ENCODE assay signal across 18 cellular contexts in genomic region chr11:88594274-88594950, GRCh38.
DNase-seq lines count a peak whose midpoint lies in the region; ATAC-seq, FAIRE-seq and TF ChIP-seq lines count a peak whose summit lies in the region.
"Had no signal": no experiment of that assay in that cellular context is flagged by ENCODE, and none has a peak within 500 bp of the region (broad histone marks: within the 10 kb centered on the region; RNA-seq: fewer than 3 reads in every experiment).

No MANE protein-coding gene starts in this region.

- 9% methylated on average over 2 of the region's 2 CpGs for WGBS in HepG2 (ENCODE audit: low lambda C conversion rate)
- 56% methylated on average over 2 of the region's 2 CpGs for WGBS in right lobe of liver (ENCODE audit: insufficient coverage, low coverage, low lambda C conversion rate, missing lambda C conversion rate)

- intact Hi-C loops in HepG2 (cut with micrococcal nuclease; ENCODE audit: unreplicated experiment) (no loop called here), right lobe of liver (cut with DNase I) (no loop called here)

- TF ChIP-seq EP300 in HepG2 (IDR thresholded peaks at IDR 0.05; ENCODE audit: low read depth in 2 of 2, low read length in 2 of 2) (no peak), HepG2 (CRISPR knock-in tag; IDR thresholded peaks at IDR 0.05; ENCODE audit: borderline replicate concordance) (no peak)

- POLR2A ChIA-PET in HepG2 (lab: Yijun Ruan, JAX), result no interaction called here

- H3K4me1 ChIP-seq in HepG2 (ENCODE audit: insufficient read depth, low read length), result no peaks in the 10 kb centered on the region
- H3K4me1 ChIP-seq in right lobe of liver, result no peaks in the 10 kb centered on the region
- H3K4me1 ChIP-seq: BLaER1 treated with 17β-estradiol and CSF1 and Interleukin-3, amounts not matched to agents 10 nM and 100 nM had no signal

- no peaks in the 10 kb centered on the region for H3K27me3 ChIP-seq in HepG2 (ENCODE audit: control insufficient read depth in 1 of 2, insufficient read depth in 2 of 2, low read length in 2 of 2)
- no peaks in the 10 kb centered on the region for H3K27me3 ChIP-seq in right lobe of liver
- H3K27me3 ChIP-seq: BLaER1 treated with 17β-estradiol and CSF1 and Interleukin-3, amounts not matched to agents 10 nM and 100 nM had no signal

- TF ChIP-seq RAD21 in HepG2 (CRISPR knock-in tag; IDR thresholded peaks at IDR 0.05), result no peak

- TF ChIP-seq CTCF in HepG2 (CRISPR knock-in tag; IDR thresholded peaks at IDR 0.05) (no peak), right lobe of liver (IDR thresholded peaks at IDR 0.05) (no peak), osteocyte (IDR thresholded peaks at IDR 0.05) (no peak)

- no peak for DNase-seq in HepG2 (ENCODE audit: low spot score)
- DNase-seq in right lobe of liver, result no peak
- DNase-seq in COR-L47 (lab: John Stamatoyannopoulos, UW), result no peak
- no peak for DNase-seq in osteocyte (ENCODE audit: extremely low spot score, unreplicated experiment)
- DNase-seq: CD8-positive, alpha-beta T cell; DMS 273 treated with DMSO at 0.1 percent for 48 hours; DMS79; GDM1; H9 had no signal

- in situ Hi-C loops in HepG2 (cut with HindIII; ENCODE audit: extremely low pct_ligation_motif_present, low pct_unique_long_range_greater_than_20kb), result no loop called here

- no peaks in the 10 kb centered on the region for H3K9me3 Mint-ChIP-seq in osteocyte (ENCODE audit: unreplicated experiment)
- H3K9me3 Mint-ChIP-seq: CD8-positive, alpha-beta T cell; H9 had no signal

- no peak overlapping the region for H3K4me3 Mint-ChIP-seq in osteocyte (ENCODE audit: unreplicated experiment)
- H3K4me3 Mint-ChIP-seq: B cell; CD8-positive, alpha-beta T cell; H9 had no signal

- no peaks in the 10 kb centered on the region for H3K79me2 ChIP-seq in HepG2 (ENCODE audit: insufficient read depth, low read length)

- H3K36me3 ChIP-seq in HepG2 (replicated peaks in 1 of 2; ENCODE audit: control insufficient read depth in 1 of 2, insufficient read depth in 2 of 2, low read length in 2 of 2) (no peaks in the 10 kb centered on the region), right lobe of liver (no peaks in the 10 kb centered on the region)
- H3K36me3 ChIP-seq: BLaER1 treated with 17β-estradiol and CSF1 and Interleukin-3, amounts not matched to agents 10 nM and 100 nM had no signal

- peaks cover 4% of the 10 kb centered on the region for H3K27me3 Mint-ChIP-seq in osteocyte (ENCODE audit: unreplicated experiment)
- H3K27me3 Mint-ChIP-seq: B cell had no signal

- BruUV-seq in HepG2 (replicated peaks; lab: Mats Ljungman, UMichigan), result no TSS peak

- H2AFZ ChIP-seq in HepG2 (ENCODE audit: low read length), result no peak overlapping the region

- TF ChIP-seq POLR2A in HepG2 (IDR thresholded peaks at IDR 0.05; ENCODE audit: insufficient read depth in 1 of 2, low read depth in 2 of 2, low read length in 2 of 2), result no peak
- no peak for TF ChIP-seq POLR2A in right lobe of liver (IDR thresholded peaks at IDR 0.05)

- H3K9me3 ChIP-seq in HepG2 (ENCODE audit: low read length) (no peaks in the 10 kb centered on the region), right lobe of liver (no peaks in the 10 kb centered on the region)
- H3K9me3 ChIP-seq: BLaER1 treated with 17β-estradiol and CSF1 and Interleukin-3, amounts not matched to agents 10 nM and 100 nM had no signal

- no peak overlapping the region for H3K4me3 ChIP-seq in HepG2 (replicated peaks in 1 of 3; ENCODE audit: insufficient read depth in 1 of 3, low read depth in 2 of 3, low read length in 3 of 3)
- H3K4me3 ChIP-seq in right lobe of liver, result no peak overlapping the region
- H3K4me3 ChIP-seq: BLaER1 treated with 17β-estradiol and CSF1 and Interleukin-3, amounts not matched to agents 10 nM and 100 nM had no signal

- H3K27ac Mint-ChIP-seq in osteocyte (ENCODE audit: unreplicated experiment), result no peak overlapping the region
- H3K27ac Mint-ChIP-seq: B cell; CD8-positive, alpha-beta T cell; H9 had no signal

- H3K9ac ChIP-seq in HepG2 (ENCODE audit: insufficient read depth, low read depth, low read length), result no peak overlapping the region
- H3K9ac ChIP-seq: BLaER1 treated with 17β-estradiol and CSF1 and Interleukin-3, amounts not matched to agents 10 nM and 100 nM; KMS-11 had no signal

- CTCF ChIA-PET in HepG2 (lab: Yijun Ruan, JAX; ENCODE audit: low intra/inter-chr PET ratio, low total read pairs), result no interaction called here

- H3K27ac ChIP-seq in HepG2 (ENCODE audit: extremely low read length, insufficient read depth, low read length) (no peak overlapping the region), right lobe of liver (no peak overlapping the region)
- H3K27ac ChIP-seq: BLaER1 treated with 17β-estradiol and CSF1 and Interleukin-3, amounts not matched to agents 10 nM and 100 nM; KMS-11 had no signal

- no peaks in the 10 kb centered on the region for H3K4me1 Mint-ChIP-seq in osteocyte (ENCODE audit: unreplicated experiment)
- H3K4me1 Mint-ChIP-seq: B cell, H9 had no signal

- H3K36me3 Mint-ChIP-seq in osteocyte (ENCODE audit: unreplicated experiment), result no peaks in the 10 kb centered on the region
- H3K36me3 Mint-ChIP-seq: CD8-positive, alpha-beta T cell had no signal

- no peak for ATAC-seq in HepG2
- ATAC-seq in right lobe of liver, result no peak
- peak; percentile 48 for ATAC-seq in GM21360 (IDR thresholded peaks at IDR 0.05; ENCODE audit: unreplicated experiment)
- peak; percentile 45 for ATAC-seq in HG03565 (IDR thresholded peaks at IDR 0.05; ENCODE audit: unreplicated experiment)
- ATAC-seq in GM21723 (IDR thresholded peaks at IDR 0.05; ENCODE audit: unreplicated experiment), result no peak
- ATAC-seq: CD8-positive, alpha-beta T cell had no signal

- H4K20me1 ChIP-seq in HepG2 (ENCODE audit: insufficient read depth, low read length), result no peaks in the 10 kb centered on the region
- H4K20me1 ChIP-seq: BLaER1 treated with 17β-estradiol and CSF1 and Interleukin-3, amounts not matched to agents 10 nM and 100 nM had no signal

- FAIRE-seq in HepG2 (lab: Jason Lieb, UNC), result no peak
- FAIRE-seq: GM12891, GM18507, H1 had no signal

- H3K4me2 ChIP-seq in HepG2 (ENCODE audit: low read depth, low read length), result no peak overlapping the region
- H3K4me2 ChIP-seq: BLaER1 treated with 17β-estradiol and CSF1 and Interleukin-3, amounts not matched to agents 10 nM and 100 nM; KMS-11 had no signal

TF ChIP-seq in HepG2, 621 proteins besides CTCF, POLR2A, EP300 and RAD21:
- peak; percentile 15; the same call in 1 of the 2 replicates for TF ChIP-seq ZBTB40 (IDR thresholded peaks at IDR 0.05)
- no peak; the same call in 1 of the 2 replicates for TF ChIP-seq ZBTB40 (CRISPR knock-in tag; IDR thresholded peaks at IDR 0.05)
- no peak for TF ChIP-seq HOXD1 (CRISPR knock-in tag; IDR thresholded peaks at IDR 0.05)
TF ChIP-seq in HepG2: peak in this region for 1.

Comparison
In these comparisons a context has a peak if more than half of its experiments do, and no peak if none do; other contexts are left out.
1. ATAC-seq: peak in GM21360 (single experiment) and HG03565 (single experiment); none in HepG2 (single experiment), right lobe of liver (0 of 4) and GM21723 (single experiment).